ENCODE assay signal across 11 cellular contexts in genomic region chr4:38489924-38490639, GRCh38.
A peak's percentile ranks its signal among the peaks of the same experiment; 100 is the strongest.
DNase-seq lines count a peak whose midpoint lies in the region; ATAC-seq, FAIRE-seq and TF ChIP-seq lines count a peak whose summit lies in the region.
"Had no signal": no experiment of that assay in that cellular context is flagged by ENCODE, and none has a peak within 500 bp of the region (broad histone marks: within the 10 kb centered on the region; RNA-seq: fewer than 3 reads in every experiment).

No MANE protein-coding gene starts in this region.

- no peaks in the 10 kb centered on the region for H3K27me3 Mint-ChIP-seq in effector memory CD8-positive, alpha-beta T cell

- 0 out of 2 replicates have a peak, but pooled peaks cover 6% of the 10 kb centered on the region for H3K4me1 ChIP-seq in PC-9 (replicated peaks; ENCODE audit: insufficient read depth)

- BruUV-seq in PC-9 (replicated peaks; lab: Mats Ljungman, UMichigan) = no TSS peak

- H3K36me3 Mint-ChIP-seq in effector memory CD8-positive, alpha-beta T cell (ENCODE audit: insufficient read depth) = peaks cover 3% of the 10 kb centered on the region

- peak; percentile 3 for DNase-seq in AG04450 (ENCODE audit: low read depth, low spot score)
- DNase-seq in PC-9 = peak in 1 of 2 experiments; percentile 10
- no peak for DNase-seq in effector memory CD8-positive, alpha-beta T cell
- peak; percentile 26 for DNase-seq in midbrain (lab: John Stamatoyannopoulos, UW)
- no peak for DNase-seq in RCC 7860 (ENCODE audit: low spot score)
- no peak for DNase-seq in GM19238 (ENCODE audit: insufficient read length, low spot score)
- DNase-seq: DMS53, NCI-H82 had no signal

- 0 out of 2 replicates have a peak overlapping the region, but pooled peaks have one; percentile 11 for H3K4me2 ChIP-seq in PC-9

- TF ChIP-seq CTCF in AG04450 (IDR thresholded peaks at IDR 0.05; ENCODE audit: low read depth, low read length) = no peak
- TF ChIP-seq CTCF in PC-9 (conservative IDR thresholded peaks at IDR 0.05) = no peak

- no peaks in the 10 kb centered on the region for H3K9me3 Mint-ChIP-seq in effector memory CD8-positive, alpha-beta T cell

- POLR2A ChIA-PET in AG04450 (lab: Yijun Ruan, JAX) (interaction anchor here (0.6 kb wide), 1 partner anchor 171 kb away, joined by 4 read pairs; no protein-coding TSS in a partner anchor), PC-9 (lab: Charles Lee; ENCODE audit: unreplicated experiment) (no interaction called here)

- H3K9me3 ChIP-seq in AG04450 (ENCODE audit: control insufficient read depth, insufficient read depth, low read length) (no peaks in the 10 kb centered on the region), PC-9 (ENCODE audit: insufficient read depth, low read depth) (no peaks in the 10 kb centered on the region)

- H3K27ac ChIP-seq in AG04450 (ENCODE audit: low read depth, low read length) = no peak overlapping the region
- H3K27ac ChIP-seq in PC-9 = no peak overlapping the region

- H3K27ac Mint-ChIP-seq in effector memory CD8-positive, alpha-beta T cell = peak overlapping the region; percentile 15 to 85

- intact Hi-C loops in PC-9 (cut with micrococcal nuclease; ENCODE audit: unreplicated experiment) = no loop called here

- H2AFZ ChIP-seq in PC-9 = peak overlapping the region; percentile 40; the same call in 1 of the 2 replicates

- H3K9me2 ChIP-seq in PC-9 (ENCODE audit: insufficient read depth) = no peaks in the 10 kb centered on the region

- H3K36me3 ChIP-seq in PC-9 (ENCODE audit: low read depth) = no peaks in the 10 kb centered on the region

- FAIRE-seq in RCC 7860 (lab: Jason Lieb, UNC) = no peak

- CTCF ChIA-PET in AG04450 (lab: Charles Lee) (no interaction called here), PC-9 (lab: Charles Lee) (no interaction called here)

- H3K79me2 ChIP-seq in PC-9 (ENCODE audit: low read depth) = no peaks in the 10 kb centered on the region

- no peak overlapping the region for H3K4me3 Mint-ChIP-seq in effector memory CD8-positive, alpha-beta T cell

- H3K4me3 ChIP-seq in AG04450 (ENCODE audit: low read depth, low read length) (no peak overlapping the region), PC-9 (no peak overlapping the region)

- no peak for ATAC-seq in effector memory CD8-positive, alpha-beta T cell (replicated peaks)
- no peak for ATAC-seq in HG03378 (IDR thresholded peaks at IDR 0.05; ENCODE audit: unreplicated experiment)
- ATAC-seq in HG03039 (IDR thresholded peaks at IDR 0.05; ENCODE audit: unreplicated experiment) = no peak
- ATAC-seq: HCT116 had no signal

- no peaks in the 10 kb centered on the region for H3F3A ChIP-seq in PC-9 (ENCODE audit: insufficient read depth, low read depth)

- H3K27me3 ChIP-seq in AG04450 (ENCODE audit: control insufficient read depth, insufficient read depth, low read length) (no peaks in the 10 kb centered on the region), PC-9 (ENCODE audit: insufficient read depth, low read depth) (no peaks in the 10 kb centered on the region)

- no peaks in the 10 kb centered on the region for H4K20me1 ChIP-seq in PC-9 (ENCODE audit: insufficient read depth)

- H3K4me1 Mint-ChIP-seq in effector memory CD8-positive, alpha-beta T cell (ENCODE audit: low read depth in 2 of 2) = peaks cover 11 to 17% of the 10 kb centered on the region in 2 donors

Comparison
In these comparisons a context has a peak if more than half of its experiments do, and no peak if none do; other contexts are left out.
1. DNase-seq: peak in AG04450 (single experiment) and midbrain (single experiment); none in effector memory CD8-positive, alpha-beta T cell (0 of 3), RCC 7860 (single experiment) and GM19238 (single experiment).